In the genomic region with DNA sequence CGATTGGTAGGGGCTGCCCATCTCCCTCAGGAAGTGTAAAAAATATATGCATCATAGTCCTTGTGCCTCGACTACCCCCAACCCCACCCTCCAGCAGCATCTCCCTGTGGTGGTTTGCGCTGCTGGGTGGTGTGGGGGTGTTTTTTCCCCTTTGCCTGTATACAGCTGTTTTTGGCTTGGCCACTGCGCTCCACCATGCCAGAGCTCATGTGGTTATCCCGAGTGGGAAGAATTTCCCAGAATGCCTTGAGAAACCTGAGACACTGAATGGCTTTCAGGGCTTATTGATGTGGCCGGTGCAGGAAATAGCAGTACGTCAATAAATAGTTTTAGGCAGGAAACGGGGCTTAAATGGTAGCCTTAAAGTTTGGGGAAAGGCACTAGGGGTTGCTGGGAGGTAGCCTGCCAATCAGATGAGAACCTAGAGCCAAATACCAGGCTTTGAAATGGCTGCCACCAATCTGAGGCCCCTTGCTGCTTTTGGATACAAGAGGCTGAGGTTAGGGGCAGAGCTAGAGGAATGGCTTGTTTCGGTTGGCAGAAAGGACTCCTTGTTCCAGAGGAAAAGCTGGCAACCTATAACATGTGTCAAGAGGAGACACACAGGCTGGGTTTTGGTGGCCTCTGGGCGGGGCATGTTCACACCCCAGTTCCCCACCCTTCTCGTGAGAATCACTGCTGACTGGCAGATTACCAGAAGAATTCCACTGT, we compare ENCODE assay signal across 8 cellular contexts.
A peak's percentile ranks its signal among the peaks of the same experiment; 100 is the strongest.
DNase-seq lines count a peak whose midpoint lies in the region; ATAC-seq and TF ChIP-seq lines count a peak whose summit lies in the region.

No MANE protein-coding gene starts in this region.

- no peaks in the 10 kb centered on the region for H3K9me3 Mint-ChIP-seq in WTC11

- no peak overlapping the region for H3K27ac Mint-ChIP-seq in WTC11

- no peaks in the 10 kb centered on the region; the same call in 1 of the 2 replicates for H3K36me3 Mint-ChIP-seq in WTC11

- ATAC-seq in WTC11 (no peak; the same call in 1 of the 2 replicates), esophagus mucosa (peak; percentile 64), psoas muscle (peak in 1 of 4 donors; percentile 48), GM21737 (IDR thresholded peaks at IDR 0.05; ENCODE audit: unreplicated experiment) (no peak)

- DNase-seq in EL, result peak; percentile 14
- peak; percentile 7 for DNase-seq in WTC11 (ENCODE audit: low spot score)
- DNase-seq in psoas muscle, result peak in 1 of 2 donors; percentile 55
- no peak for DNase-seq in stimulated activated naive CD4-positive, alpha-beta T cell treated with Interleukin-2 at 50 U/mL for 16 hours (lab: John Stamatoyannopoulos, UW)
- DNase-seq in SIG-M5 (lab: John Stamatoyannopoulos, UW), result no peak
- DNase-seq in brain microvascular endothelial cell, result no peak

- H3K36me3 ChIP-seq in psoas muscle (ENCODE audit: insufficient read depth in 1 of 2, low read depth in 1 of 2), result no peaks in the 10 kb centered on the region
- peaks cover 11% of the 10 kb centered on the region for H3K36me3 ChIP-seq in brain microvascular endothelial cell (replicated peaks)

- no peaks in the 10 kb centered on the region for H3K9me3 ChIP-seq in psoas muscle

- in situ Hi-C loops in brain microvascular endothelial cell (cut with HindIII; ENCODE audit: low pct_ligation_motif_present, low sequenced_read_pairs), result no loop called here

- no peak overlapping the region for H3K4me3 Mint-ChIP-seq in WTC11

- no peak for TF ChIP-seq CTCF in WTC11 (IDR thresholded peaks at IDR 0.05)
- no peak for TF ChIP-seq CTCF in psoas muscle (IDR thresholded peaks at IDR 0.05)
- TF ChIP-seq CTCF in brain microvascular endothelial cell (IDR thresholded peaks at IDR 0.05; ENCODE audit: low read depth, low read length, missing control alignments), result no peak

- H3K4me1 Mint-ChIP-seq in WTC11, result no peaks in the 10 kb centered on the region

- H3K27ac ChIP-seq in psoas muscle (peak overlapping the region; percentile 30), brain microvascular endothelial cell (no peak overlapping the region)

- H3K4me3 ChIP-seq in psoas muscle, result no peak overlapping the region
- no peak overlapping the region for H3K4me3 ChIP-seq in brain microvascular endothelial cell (ENCODE audit: low read depth, low read length)

- intact Hi-C loops in psoas muscle (cut with DNase I), result no loop called here

- POLR2A ChIA-PET in WTC11 (lab: Charles Lee), result no interaction called here

- peaks cover 17% of the 10 kb centered on the region for H3K4me1 ChIP-seq in psoas muscle

- no peaks in the 10 kb centered on the region for H3K27me3 Mint-ChIP-seq in WTC11 (ENCODE audit: low read depth)

- H3K27me3 ChIP-seq in psoas muscle (ENCODE audit: insufficient read depth in 3 of 3, low read length in 2 of 3), result no peaks in the 10 kb centered on the region
- no peaks in the 10 kb centered on the region for H3K27me3 ChIP-seq in brain microvascular endothelial cell (replicated peaks)

- CTCF ChIA-PET in WTC11 (lab: Charles Lee), result interaction anchor here (0.9 kb wide), 1 partner anchor 16 kb away, joined by 3 read pairs; no protein-coding TSS in a partner anchor

- WGBS in psoas muscle, 3 donors, result 54 to 63% (median 63%) methylated on average over 11 of the region's 11 CpGs

TF ChIP-seq in WTC11, 78 proteins besides CTCF, POLR2A, EP300 and RAD21:
- TF ChIP-seq, protein P1, sequence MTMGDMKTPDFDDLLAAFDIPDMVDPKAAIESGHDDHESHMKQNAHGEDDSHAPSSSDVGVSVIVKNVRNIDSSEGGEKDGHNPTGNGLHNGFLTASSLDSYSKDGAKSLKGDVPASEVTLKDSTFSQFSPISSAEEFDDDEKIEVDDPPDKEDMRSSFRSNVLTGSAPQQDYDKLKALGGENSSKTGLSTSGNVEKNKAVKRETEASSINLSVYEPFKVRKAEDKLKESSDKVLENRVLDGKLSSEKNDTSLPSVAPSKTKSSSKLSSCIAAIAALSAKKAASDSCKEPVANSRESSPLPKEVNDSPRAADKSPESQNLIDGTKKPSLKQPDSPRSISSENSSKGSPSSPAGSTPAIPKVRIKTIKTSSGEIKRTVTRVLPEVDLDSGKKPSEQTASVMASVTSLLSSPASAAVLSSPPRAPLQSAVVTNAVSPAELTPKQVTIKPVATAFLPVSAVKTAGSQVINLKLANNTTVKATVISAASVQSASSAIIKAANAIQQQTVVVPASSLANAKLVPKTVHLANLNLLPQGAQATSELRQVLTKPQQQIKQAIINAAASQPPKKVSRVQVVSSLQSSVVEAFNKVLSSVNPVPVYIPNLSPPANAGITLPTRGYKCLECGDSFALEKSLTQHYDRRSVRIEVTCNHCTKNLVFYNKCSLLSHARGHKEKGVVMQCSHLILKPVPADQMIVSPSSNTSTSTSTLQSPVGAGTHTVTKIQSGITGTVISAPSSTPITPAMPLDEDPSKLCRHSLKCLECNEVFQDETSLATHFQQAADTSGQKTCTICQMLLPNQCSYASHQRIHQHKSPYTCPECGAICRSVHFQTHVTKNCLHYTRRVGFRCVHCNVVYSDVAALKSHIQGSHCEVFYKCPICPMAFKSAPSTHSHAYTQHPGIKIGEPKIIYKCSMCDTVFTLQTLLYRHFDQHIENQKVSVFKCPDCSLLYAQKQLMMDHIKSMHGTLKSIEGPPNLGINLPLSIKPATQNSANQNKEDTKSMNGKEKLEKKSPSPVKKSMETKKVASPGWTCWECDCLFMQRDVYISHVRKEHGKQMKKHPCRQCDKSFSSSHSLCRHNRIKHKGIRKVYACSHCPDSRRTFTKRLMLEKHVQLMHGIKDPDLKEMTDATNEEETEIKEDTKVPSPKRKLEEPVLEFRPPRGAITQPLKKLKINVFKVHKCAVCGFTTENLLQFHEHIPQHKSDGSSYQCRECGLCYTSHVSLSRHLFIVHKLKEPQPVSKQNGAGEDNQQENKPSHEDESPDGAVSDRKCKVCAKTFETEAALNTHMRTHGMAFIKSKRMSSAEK (CRISPR knock-in tag; IDR thresholded peaks at IDR 0.05; ENCODE audit: borderline replicate concordance), result no peak
- TF ChIP-seq KAT7 (CRISPR knock-in tag; IDR thresholded peaks at IDR 0.05; ENCODE audit: borderline replicate concordance), result no peak
- TF ChIP-seq, protein P2, sequence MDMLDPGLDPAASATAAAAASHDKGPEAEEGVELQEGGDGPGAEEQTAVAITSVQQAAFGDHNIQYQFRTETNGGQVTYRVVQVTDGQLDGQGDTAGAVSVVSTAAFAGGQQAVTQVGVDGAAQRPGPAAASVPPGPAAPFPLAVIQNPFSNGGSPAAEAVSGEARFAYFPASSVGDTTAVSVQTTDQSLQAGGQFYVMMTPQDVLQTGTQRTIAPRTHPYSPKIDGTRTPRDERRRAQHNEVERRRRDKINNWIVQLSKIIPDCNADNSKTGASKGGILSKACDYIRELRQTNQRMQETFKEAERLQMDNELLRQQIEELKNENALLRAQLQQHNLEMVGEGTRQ (CRISPR knock-in tag; IDR thresholded peaks at IDR 0.05), result no peak
- no peak for TF ChIP-seq GTF2I (CRISPR knock-in tag; conservative IDR thresholded peaks at IDR 0.05)
- TF ChIP-seq SMAD4 (CRISPR knock-in tag; IDR thresholded peaks at IDR 0.05), result no peak
- TF ChIP-seq ATF1 (CRISPR knock-in tag; IDR thresholded peaks at IDR 0.05), result no peak
- TF ChIP-seq OVOL2 (CRISPR knock-in tag; IDR thresholded peaks at IDR 0.05; ENCODE audit: borderline replicate concordance), result no peak
TF ChIP-seq in WTC11: peak in this region for 0.

Comparison
In these comparisons a context has a peak if more than half of its experiments do, and no peak if none do; other contexts are left out.
1. DNase-seq: peak in EL (single experiment) and WTC11 (single experiment); none in stimulated activated naive CD4-positive, alpha-beta T cell treated with Interleukin-2 at 50 U/mL for 16 hours (single experiment), SIG-M5 (single experiment) and brain microvascular endothelial cell (single experiment).